1 cellular context compared by ENCODE assay signal in the genomic region with DNA sequence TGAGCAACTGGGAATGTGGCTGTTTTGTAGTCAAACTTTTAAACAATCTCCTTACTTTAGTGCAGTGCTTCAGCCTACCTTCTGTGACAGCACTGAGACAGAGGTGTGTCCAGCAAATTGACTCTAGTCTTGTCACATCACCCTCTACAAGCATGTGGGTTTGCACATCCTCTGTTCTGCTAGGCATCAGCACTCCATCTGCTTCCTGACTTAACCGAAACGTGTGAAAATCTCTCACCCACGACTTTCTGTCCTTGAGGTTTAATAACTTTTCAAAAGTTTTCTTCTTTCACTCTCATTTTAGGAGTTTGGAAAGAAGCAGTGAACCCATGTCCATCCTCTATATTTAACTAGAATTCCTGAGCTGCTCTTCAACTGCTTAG.
TF ChIP-seq lines count a peak whose summit lies in the region.

No MANE protein-coding gene starts in this region.

TF ChIP-seq in GM12878, 131 proteins besides CTCF, POLR2A, EP300 and RAD21 (continued from another document and continues in another):
- TF ChIP-seq, protein P1, sequence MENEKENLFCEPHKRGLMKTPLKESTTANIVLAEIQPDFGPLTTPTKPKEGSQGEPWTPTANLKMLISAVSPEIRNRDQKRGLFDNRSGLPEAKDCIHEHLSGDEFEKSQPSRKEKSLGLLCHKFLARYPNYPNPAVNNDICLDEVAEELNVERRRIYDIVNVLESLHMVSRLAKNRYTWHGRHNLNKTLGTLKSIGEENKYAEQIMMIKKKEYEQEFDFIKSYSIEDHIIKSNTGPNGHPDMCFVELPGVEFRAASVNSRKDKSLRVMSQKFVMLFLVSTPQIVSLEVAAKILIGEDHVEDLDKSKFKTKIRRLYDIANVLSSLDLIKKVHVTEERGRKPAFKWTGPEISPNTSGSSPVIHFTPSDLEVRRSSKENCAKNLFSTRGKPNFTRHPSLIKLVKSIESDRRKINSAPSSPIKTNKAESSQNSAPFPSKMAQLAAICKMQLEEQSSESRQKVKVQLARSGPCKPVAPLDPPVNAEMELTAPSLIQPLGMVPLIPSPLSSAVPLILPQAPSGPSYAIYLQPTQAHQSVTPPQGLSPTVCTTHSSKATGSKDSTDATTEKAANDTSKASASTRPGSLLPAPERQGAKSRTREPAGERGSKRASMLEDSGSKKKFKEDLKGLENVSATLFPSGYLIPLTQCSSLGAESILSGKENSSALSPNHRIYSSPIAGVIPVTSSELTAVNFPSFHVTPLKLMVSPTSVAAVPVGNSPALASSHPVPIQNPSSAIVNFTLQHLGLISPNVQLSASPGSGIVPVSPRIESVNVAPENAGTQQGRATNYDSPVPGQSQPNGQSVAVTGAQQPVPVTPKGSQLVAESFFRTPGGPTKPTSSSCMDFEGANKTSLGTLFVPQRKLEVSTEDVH (IDR thresholded peaks at IDR 0.05; ENCODE audit: low read depth, partially characterized antibody), result no peak
- TF ChIP-seq, protein P2, sequence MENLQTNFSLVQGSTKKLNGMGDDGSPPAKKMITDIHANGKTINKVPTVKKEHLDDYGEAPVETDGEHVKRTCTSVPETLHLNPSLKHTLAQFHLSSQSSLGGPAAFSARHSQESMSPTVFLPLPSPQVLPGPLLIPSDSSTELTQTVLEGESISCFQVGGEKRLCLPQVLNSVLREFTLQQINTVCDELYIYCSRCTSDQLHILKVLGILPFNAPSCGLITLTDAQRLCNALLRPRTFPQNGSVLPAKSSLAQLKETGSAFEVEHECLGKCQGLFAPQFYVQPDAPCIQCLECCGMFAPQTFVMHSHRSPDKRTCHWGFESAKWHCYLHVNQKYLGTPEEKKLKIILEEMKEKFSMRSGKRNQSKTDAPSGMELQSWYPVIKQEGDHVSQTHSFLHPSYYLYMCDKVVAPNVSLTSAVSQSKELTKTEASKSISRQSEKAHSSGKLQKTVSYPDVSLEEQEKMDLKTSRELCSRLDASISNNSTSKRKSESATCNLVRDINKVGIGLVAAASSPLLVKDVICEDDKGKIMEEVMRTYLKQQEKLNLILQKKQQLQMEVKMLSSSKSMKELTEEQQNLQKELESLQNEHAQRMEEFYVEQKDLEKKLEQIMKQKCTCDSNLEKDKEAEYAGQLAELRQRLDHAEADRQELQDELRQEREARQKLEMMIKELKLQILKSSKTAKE (IDR thresholded peaks at IDR 0.05; ENCODE audit: low read depth, poor library complexity, severe bottlenecking), result no peak
- TF ChIP-seq, protein P3, sequence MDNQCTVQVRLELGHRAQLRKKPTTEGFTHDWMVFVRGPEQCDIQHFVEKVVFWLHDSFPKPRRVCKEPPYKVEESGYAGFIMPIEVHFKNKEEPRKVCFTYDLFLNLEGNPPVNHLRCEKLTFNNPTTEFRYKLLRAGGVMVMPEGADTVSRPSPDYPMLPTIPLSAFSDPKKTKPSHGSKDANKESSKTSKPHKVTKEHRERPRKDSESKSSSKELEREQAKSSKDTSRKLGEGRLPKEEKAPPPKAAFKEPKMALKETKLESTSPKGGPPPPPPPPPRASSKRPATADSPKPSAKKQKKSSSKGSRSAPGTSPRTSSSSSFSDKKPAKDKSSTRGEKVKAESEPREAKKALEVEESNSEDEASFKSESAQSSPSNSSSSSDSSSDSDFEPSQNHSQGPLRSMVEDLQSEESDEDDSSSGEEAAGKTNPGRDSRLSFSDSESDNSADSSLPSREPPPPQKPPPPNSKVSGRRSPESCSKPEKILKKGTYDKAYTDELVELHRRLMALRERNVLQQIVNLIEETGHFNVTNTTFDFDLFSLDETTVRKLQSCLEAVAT (IDR thresholded peaks at IDR 0.05), result no peak
- TF ChIP-seq IKZF2 (IDR thresholded peaks at IDR 0.05) (peak; percentile 66 to 77; a peak in 3 of 4 replicates), MXI1 (IDR thresholded peaks at IDR 0.05; ENCODE audit: low read depth, low read length) (no peak), SREBF2 (IDR thresholded peaks at IDR 0.05; ENCODE audit: low read length) (no peak), PAX5 (IDR thresholded peaks at IDR 0.05; ENCODE audit: borderline replicate concordance, low read depth, low read length) (peak; percentile 44; the same call in 1 of the 2 replicates), MEF2B (IDR thresholded peaks at IDR 0.05; ENCODE audit: partially characterized antibody, poor library complexity, severe bottlenecking) (no peak), ATF7 (IDR thresholded peaks at IDR 0.05; ENCODE audit: low read depth) (0 out of 2 replicates have a peak, but pooled peaks have one; percentile 54), CBFB (IDR thresholded peaks at IDR 0.05; ENCODE audit: low read depth) (peak; percentile 52; the same call in 1 of the 2 replicates), IKZF1 (conservative IDR thresholded peaks at IDR 0.05) (0 out of 2 replicates have a peak, but pooled peaks have one; percentile 64), NR2C2 (IDR thresholded peaks at IDR 0.05; ENCODE audit: borderline replicate concordance, control insufficient read depth, insufficient read length, low read depth) (no peak), TCF3 (IDR thresholded peaks at IDR 0.05; ENCODE audit: borderline replicate concordance, insufficient read depth, low read depth, low read length) (peak; percentile 39; the same call in 1 of the 2 replicates), GATAD2B (conservative IDR thresholded peaks at IDR 0.05; ENCODE audit: low read depth) (no peak), SMAD1 (IDR thresholded peaks at IDR 0.05; ENCODE audit: low read depth, partially characterized antibody) (no peak), MTA2 (IDR thresholded peaks at IDR 0.05; ENCODE audit: low read depth) (peak; percentile 41; the same call in 1 of the 2 replicates), FOXK2 (IDR thresholded peaks at IDR 0.05) (no peak), FOXM1 (IDR thresholded peaks at IDR 0.05; ENCODE audit: low read depth, low read length) (0 out of 2 replicates have a peak, but pooled peaks have one; percentile 58), NRF1 (conservative IDR thresholded peaks at IDR 0.05; ENCODE audit: low read depth, low read length) (no peak), MEF2A (IDR thresholded peaks at IDR 0.05; ENCODE audit: insufficient read depth, low read depth, low read length) (0 out of 2 replicates have a peak, but pooled peaks have one; percentile 12), ETV6 (conservative IDR thresholded peaks at IDR 0.05 in 1 of 2, IDR thresholded peaks at IDR 0.05 in 1 of 2; ENCODE audit: borderline replicate concordance in 1 of 2, low read depth in 1 of 2) (peak in 1 of 2 experiments; percentile 27; a peak in 1 of 4 replicates), SIN3A (IDR thresholded peaks at IDR 0.05; ENCODE audit: low read depth, low read length) (no peak), IRF4 (IDR thresholded peaks at IDR 0.05; ENCODE audit: low read depth, low read length) (0 out of 2 replicates have a peak, but pooled peaks have one; percentile 35), CREB1 (IDR thresholded peaks at IDR 0.05; ENCODE audit: low read depth) (peak; percentile 9; the same call in 1 of the 2 replicates), HCFC1 (IDR thresholded peaks at IDR 0.05; ENCODE audit: low read length) (no peak)
- TF ChIP-seq, protein P4, sequence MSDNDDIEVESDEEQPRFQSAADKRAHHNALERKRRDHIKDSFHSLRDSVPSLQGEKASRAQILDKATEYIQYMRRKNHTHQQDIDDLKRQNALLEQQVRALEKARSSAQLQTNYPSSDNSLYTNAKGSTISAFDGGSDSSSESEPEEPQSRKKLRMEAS (IDR thresholded peaks at IDR 0.05; ENCODE audit: low read depth, low read length), result no peak
- TF ChIP-seq, protein P5, sequence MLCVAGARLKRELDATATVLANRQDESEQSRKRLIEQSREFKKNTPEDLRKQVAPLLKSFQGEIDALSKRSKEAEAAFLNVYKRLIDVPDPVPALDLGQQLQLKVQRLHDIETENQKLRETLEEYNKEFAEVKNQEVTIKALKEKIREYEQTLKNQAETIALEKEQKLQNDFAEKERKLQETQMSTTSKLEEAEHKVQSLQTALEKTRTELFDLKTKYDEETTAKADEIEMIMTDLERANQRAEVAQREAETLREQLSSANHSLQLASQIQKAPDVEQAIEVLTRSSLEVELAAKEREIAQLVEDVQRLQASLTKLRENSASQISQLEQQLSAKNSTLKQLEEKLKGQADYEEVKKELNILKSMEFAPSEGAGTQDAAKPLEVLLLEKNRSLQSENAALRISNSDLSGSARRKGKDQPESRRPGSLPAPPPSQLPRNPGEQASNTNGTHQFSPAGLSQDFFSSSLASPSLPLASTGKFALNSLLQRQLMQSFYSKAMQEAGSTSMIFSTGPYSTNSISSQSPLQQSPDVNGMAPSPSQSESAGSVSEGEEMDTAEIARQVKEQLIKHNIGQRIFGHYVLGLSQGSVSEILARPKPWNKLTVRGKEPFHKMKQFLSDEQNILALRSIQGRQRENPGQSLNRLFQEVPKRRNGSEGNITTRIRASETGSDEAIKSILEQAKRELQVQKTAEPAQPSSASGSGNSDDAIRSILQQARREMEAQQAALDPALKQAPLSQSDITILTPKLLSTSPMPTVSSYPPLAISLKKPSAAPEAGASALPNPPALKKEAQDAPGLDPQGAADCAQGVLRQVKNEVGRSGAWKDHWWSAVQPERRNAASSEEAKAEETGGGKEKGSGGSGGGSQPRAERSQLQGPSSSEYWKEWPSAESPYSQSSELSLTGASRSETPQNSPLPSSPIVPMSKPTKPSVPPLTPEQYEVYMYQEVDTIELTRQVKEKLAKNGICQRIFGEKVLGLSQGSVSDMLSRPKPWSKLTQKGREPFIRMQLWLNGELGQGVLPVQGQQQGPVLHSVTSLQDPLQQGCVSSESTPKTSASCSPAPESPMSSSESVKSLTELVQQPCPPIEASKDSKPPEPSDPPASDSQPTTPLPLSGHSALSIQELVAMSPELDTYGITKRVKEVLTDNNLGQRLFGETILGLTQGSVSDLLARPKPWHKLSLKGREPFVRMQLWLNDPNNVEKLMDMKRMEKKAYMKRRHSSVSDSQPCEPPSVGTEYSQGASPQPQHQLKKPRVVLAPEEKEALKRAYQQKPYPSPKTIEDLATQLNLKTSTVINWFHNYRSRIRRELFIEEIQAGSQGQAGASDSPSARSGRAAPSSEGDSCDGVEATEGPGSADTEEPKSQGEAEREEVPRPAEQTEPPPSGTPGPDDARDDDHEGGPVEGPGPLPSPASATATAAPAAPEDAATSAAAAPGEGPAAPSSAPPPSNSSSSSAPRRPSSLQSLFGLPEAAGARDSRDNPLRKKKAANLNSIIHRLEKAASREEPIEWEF (IDR thresholded peaks at IDR 0.05; ENCODE audit: insufficient replicate concordance, low read depth, low read length), result no peak
- TF ChIP-seq, protein P6, sequence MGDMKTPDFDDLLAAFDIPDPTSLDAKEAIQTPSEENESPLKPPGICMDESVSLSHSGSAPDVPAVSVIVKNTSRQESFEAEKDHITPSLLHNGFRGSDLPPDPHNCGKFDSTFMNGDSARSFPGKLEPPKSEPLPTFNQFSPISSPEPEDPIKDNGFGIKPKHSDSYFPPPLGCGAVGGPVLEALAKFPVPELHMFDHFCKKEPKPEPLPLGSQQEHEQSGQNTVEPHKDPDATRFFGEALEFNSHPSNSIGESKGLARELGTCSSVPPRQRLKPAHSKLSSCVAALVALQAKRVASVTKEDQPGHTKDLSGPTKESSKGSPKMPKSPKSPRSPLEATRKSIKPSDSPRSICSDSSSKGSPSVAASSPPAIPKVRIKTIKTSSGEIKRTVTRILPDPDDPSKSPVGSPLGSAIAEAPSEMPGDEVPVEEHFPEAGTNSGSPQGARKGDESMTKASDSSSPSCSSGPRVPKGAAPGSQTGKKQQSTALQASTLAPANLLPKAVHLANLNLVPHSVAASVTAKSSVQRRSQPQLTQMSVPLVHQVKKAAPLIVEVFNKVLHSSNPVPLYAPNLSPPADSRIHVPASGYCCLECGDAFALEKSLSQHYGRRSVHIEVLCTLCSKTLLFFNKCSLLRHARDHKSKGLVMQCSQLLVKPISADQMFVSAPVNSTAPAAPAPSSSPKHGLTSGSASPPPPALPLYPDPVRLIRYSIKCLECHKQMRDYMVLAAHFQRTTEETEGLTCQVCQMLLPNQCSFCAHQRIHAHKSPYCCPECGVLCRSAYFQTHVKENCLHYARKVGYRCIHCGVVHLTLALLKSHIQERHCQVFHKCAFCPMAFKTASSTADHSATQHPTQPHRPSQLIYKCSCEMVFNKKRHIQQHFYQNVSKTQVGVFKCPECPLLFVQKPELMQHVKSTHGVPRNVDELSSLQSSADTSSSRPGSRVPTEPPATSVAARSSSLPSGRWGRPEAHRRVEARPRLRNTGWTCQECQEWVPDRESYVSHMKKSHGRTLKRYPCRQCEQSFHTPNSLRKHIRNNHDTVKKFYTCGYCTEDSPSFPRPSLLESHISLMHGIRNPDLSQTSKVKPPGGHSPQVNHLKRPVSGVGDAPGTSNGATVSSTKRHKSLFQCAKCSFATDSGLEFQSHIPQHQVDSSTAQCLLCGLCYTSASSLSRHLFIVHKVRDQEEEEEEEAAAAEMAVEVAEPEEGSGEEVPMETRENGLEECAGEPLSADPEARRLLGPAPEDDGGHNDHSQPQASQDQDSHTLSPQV (IDR thresholded peaks at IDR 0.05), result peak; percentile 9; the same call in 1 of the 2 replicates
- TF ChIP-seq, protein P7, sequence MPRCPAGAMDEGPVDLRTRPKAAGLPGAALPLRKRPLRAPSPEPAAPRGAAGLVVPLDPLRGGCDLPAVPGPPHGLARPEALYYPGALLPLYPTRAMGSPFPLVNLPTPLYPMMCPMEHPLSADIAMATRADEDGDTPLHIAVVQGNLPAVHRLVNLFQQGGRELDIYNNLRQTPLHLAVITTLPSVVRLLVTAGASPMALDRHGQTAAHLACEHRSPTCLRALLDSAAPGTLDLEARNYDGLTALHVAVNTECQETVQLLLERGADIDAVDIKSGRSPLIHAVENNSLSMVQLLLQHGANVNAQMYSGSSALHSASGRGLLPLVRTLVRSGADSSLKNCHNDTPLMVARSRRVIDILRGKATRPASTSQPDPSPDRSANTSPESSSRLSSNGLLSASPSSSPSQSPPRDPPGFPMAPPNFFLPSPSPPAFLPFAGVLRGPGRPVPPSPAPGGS (IDR thresholded peaks at IDR 0.05; ENCODE audit: borderline replicate concordance, insufficient read depth, low read depth, low read length, poor library complexity, severe bottlenecking), result peak; percentile 69
- TF ChIP-seq, protein P8, sequence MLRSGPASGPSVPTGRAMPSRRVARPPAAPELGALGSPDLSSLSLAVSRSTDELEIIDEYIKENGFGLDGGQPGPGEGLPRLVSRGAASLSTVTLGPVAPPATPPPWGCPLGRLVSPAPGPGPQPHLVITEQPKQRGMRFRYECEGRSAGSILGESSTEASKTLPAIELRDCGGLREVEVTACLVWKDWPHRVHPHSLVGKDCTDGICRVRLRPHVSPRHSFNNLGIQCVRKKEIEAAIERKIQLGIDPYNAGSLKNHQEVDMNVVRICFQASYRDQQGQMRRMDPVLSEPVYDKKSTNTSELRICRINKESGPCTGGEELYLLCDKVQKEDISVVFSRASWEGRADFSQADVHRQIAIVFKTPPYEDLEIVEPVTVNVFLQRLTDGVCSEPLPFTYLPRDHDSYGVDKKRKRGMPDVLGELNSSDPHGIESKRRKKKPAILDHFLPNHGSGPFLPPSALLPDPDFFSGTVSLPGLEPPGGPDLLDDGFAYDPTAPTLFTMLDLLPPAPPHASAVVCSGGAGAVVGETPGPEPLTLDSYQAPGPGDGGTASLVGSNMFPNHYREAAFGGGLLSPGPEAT (IDR thresholded peaks at IDR 0.05; ENCODE audit: low read depth), result peak; percentile 66; the same call in 1 of the 2 replicates
- TF ChIP-seq, protein P9, sequence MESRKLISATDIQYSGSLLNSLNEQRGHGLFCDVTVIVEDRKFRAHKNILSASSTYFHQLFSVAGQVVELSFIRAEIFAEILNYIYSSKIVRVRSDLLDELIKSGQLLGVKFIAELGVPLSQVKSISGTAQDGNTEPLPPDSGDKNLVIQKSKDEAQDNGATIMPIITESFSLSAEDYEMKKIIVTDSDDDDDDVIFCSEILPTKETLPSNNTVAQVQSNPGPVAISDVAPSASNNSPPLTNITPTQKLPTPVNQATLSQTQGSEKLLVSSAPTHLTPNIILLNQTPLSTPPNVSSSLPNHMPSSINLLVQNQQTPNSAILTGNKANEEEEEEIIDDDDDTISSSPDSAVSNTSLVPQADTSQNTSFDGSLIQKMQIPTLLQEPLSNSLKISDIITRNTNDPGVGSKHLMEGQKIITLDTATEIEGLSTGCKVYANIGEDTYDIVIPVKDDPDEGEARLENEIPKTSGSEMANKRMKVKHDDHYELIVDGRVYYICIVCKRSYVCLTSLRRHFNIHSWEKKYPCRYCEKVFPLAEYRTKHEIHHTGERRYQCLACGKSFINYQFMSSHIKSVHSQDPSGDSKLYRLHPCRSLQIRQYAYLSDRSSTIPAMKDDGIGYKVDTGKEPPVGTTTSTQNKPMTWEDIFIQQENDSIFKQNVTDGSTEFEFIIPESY (IDR thresholded peaks at IDR 0.05), result no peak
